In the genomic region with DNA sequence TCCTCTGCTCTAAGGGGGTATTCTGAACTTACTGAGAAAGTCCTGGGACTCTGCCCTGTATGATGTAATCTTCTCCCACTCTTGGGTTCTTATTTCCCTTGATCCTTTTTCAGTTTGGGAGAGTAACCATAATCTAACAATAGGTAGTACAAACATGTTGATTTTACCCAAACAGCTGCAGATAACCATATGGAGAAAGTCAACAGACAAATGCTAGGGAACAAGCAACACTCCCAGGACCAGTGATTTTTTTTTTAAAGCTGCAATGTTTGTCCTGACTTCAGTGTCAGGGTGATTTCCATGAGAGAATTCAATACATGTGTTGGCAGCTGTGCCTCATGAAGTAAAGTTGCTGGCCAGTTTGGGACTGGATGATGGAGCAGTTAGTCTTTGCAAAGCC, we compare ENCODE assay signal across 16 cellular contexts.
DNase-seq lines count a peak whose midpoint lies in the region; ATAC-seq, FAIRE-seq and TF ChIP-seq lines count a peak whose summit lies in the region.
"Had no signal": no experiment of that assay in that cellular context is flagged by ENCODE, and none has a peak within 500 bp of the region (broad histone marks: within the 10 kb centered on the region; RNA-seq: fewer than 3 reads in every experiment).

No MANE protein-coding gene starts in this region.

- intact Hi-C loops in dendritic cell treated with granulocyte-macrophage colony-stimulating factor and Interleukin-4, amounts not matched to agents 40 ng/mL and 50 ng/mL, for 4 days (cut with micrococcal nuclease) = no loop called here

- peaks cover 40% of the 10 kb centered on the region for H3K4me1 Mint-ChIP-seq in dendritic cell treated with granulocyte-macrophage colony-stimulating factor and Interleukin-4, amounts not matched to agents 40 ng/mL and 50 ng/mL, for 4 days (ENCODE audit: low read depth)
- H3K4me1 Mint-ChIP-seq in effector memory CD8-positive, alpha-beta T cell (ENCODE audit: low read depth in 2 of 2) = peaks cover 8 to 13% of the 10 kb centered on the region in 2 donors

- no peaks in the 10 kb centered on the region for H3K27me3 Mint-ChIP-seq in dendritic cell treated with granulocyte-macrophage colony-stimulating factor and Interleukin-4, amounts not matched to agents 40 ng/mL and 50 ng/mL, for 4 days
- no peaks in the 10 kb centered on the region for H3K27me3 Mint-ChIP-seq in effector memory CD8-positive, alpha-beta T cell

- no peak for ATAC-seq in effector memory CD8-positive, alpha-beta T cell (replicated peaks)
- no peak for ATAC-seq in GM19452 (IDR thresholded peaks at IDR 0.05; ENCODE audit: unreplicated experiment)
- ATAC-seq: activated T-cell treated with anti-CD3 and anti-CD28 coated beads, Interleukin-2, amount 50 U/mL, for 4 hours had no signal

- no peak for DNase-seq in GM12892 (ENCODE audit: insufficient read length)
- peak; percentile 59 for DNase-seq in NCI-H69 (lab: John Stamatoyannopoulos, UW)
- peak; percentile 57 for DNase-seq in myocyte (ENCODE audit: low read depth)
- no peak for DNase-seq in effector memory CD8-positive, alpha-beta T cell
- DNase-seq in iPS-NIHi7 (ENCODE audit: extremely low spot score) = no peak
- no peak for DNase-seq in cerebellum (ENCODE audit: low spot score)
- DNase-seq: activated T-cell treated with anti-CD3 and anti-CD28 coated beads, Interleukin-2, amount 50 U/mL, for 4 hours; AML-193; NCI-H1092; NCI-H524 treated with DMSO at 0.1 percent for 48 hours; psoas muscle; stimulated activated CD8-positive, alpha-beta memory T cell treated with anti-CD3 and anti-CD28 coated beads, Interleukin-4, amount 100 ng/mL, for 48 hours; T-helper 2 cell; transverse colon had no signal

- peak; percentile 88 for FAIRE-seq in GM12892 (lab: Jason Lieb, UNC)

- H3K4me3 Mint-ChIP-seq in dendritic cell treated with granulocyte-macrophage colony-stimulating factor and Interleukin-4, amounts not matched to agents 40 ng/mL and 50 ng/mL, for 4 days = no peak overlapping the region
- H3K4me3 Mint-ChIP-seq in effector memory CD8-positive, alpha-beta T cell = no peak overlapping the region
- H3K4me3 Mint-ChIP-seq: activated T-cell treated with anti-CD3 and anti-CD28 coated beads, Interleukin-2, amount 50 U/mL, for 4 hours had no signal

- H3K36me3 Mint-ChIP-seq in dendritic cell treated with granulocyte-macrophage colony-stimulating factor and Interleukin-4, amounts not matched to agents 40 ng/mL and 50 ng/mL, for 4 days (ENCODE audit: low read depth) = peaks cover 35% of the 10 kb centered on the region
- peaks cover 24% of the 10 kb centered on the region for H3K36me3 Mint-ChIP-seq in effector memory CD8-positive, alpha-beta T cell (ENCODE audit: insufficient read depth)

- no peaks in the 10 kb centered on the region for H3K9me3 Mint-ChIP-seq in dendritic cell treated with granulocyte-macrophage colony-stimulating factor and Interleukin-4, amounts not matched to agents 40 ng/mL and 50 ng/mL, for 4 days
- H3K9me3 Mint-ChIP-seq in effector memory CD8-positive, alpha-beta T cell = no peaks in the 10 kb centered on the region
- H3K9me3 Mint-ChIP-seq: activated T-cell treated with anti-CD3 and anti-CD28 coated beads, Interleukin-2, amount 50 U/mL, for 4 hours had no signal

- H3K27ac Mint-ChIP-seq in dendritic cell treated with granulocyte-macrophage colony-stimulating factor and Interleukin-4, amounts not matched to agents 40 ng/mL and 50 ng/mL, for 4 days = peak overlapping the region; percentile 25
- H3K27ac Mint-ChIP-seq in effector memory CD8-positive, alpha-beta T cell = peak overlapping the region in 1 of 2 donors; percentile 58

- no peak for TF ChIP-seq POLR2A in GM12892 (IDR thresholded peaks at IDR 0.05; ENCODE audit: low read depth, low read length)

Comparison
In these comparisons a context has a peak if more than half of its experiments do, and no peak if none do; other contexts are left out.
1. DNase-seq: peak in NCI-H69 (single experiment) and myocyte (single experiment); none in GM12892 (single experiment), effector memory CD8-positive, alpha-beta T cell (0 of 3), iPS-NIHi7 (single experiment) and cerebellum (single experiment).